Comparison of ENCODE assay signal across 8 cellular contexts in genomic region chr11:74492974-74493815, GRCh38. TPM values are rescaled to one million over a fixed set of nuclear protein-coding genes. Genes with fewer than 3 reads are reported as not detected.
DNase-seq lines count a peak whose midpoint lies in the region; ATAC-seq and TF ChIP-seq lines count a peak whose summit lies in the region.

Gene LIPT2 (minus strand): TSS chr11:74493724. CDS start chr11:74493703, 21 bp downstream.

- H3K4me3 Mint-ChIP-seq in activated B cell treated with CpG ODN at 0.5 μM for 24 hours, result peak within 1 kb of the TSS; percentile 85

- 0 to 1% (median 1%) methylated on average over 45 to 97 of the region's 97 CpGs for whole genome bisulfite sequencing in spleen, 5 donors

- H3K36me3 ChIP-seq in spleen, result peaks cover 0 to 8% (median 0%) of the 10 kb centered on the region in 6 donors

- CTCF ChIA-PET in activated B cell treated with CpG ODN at 0.5 μM for 24 hours (lab: Charles Lee), result interaction anchor here (0.6 to 1.8 kb wide), 7 partner anchors 40 to 645 kb away, joined by 3 to 7 read pairs (median 3); partner anchors contain the start of gene PGM2L1

- peaks cover 0 to 30% (median 15%) of the 10 kb centered on the region in 6 donors for H3K4me1 ChIP-seq in spleen

- peak within 1 kb of the TSS; percentile 88 to 100 (median 99) for H3K27ac ChIP-seq in spleen

- DNase-seq in AG08396 (ENCODE audit: low spot score) (peak; percentile 94), NCI-H2227 treated with DMSO at 0.1 percent for 48 hours (lab: John Stamatoyannopoulos, UW) (peak; percentile 94), activated B cell treated with CpG ODN at 0.5 μM for 24 hours (peak; percentile 94), iris pigment epithelial cell (ENCODE audit: low read depth) (peak; percentile 99), spleen (peak; percentile 100)
- DNase-seq in central memory CD4-positive, alpha-beta T cell, result peak; percentile 97

- no peaks in the 10 kb centered on the region for H3K27me3 ChIP-seq in spleen (replicated peaks in 1 of 7)

- H3K9me3 ChIP-seq in spleen, result peaks cover 0 to 11% (median 0%) of the 10 kb centered on the region in 8 donors

- TF ChIP-seq POLR2A in GM18951 (IDR thresholded peaks at IDR 0.05; ENCODE audit: extremely low read depth, insufficient read depth, insufficient read length), result peak; percentile 85
- TF ChIP-seq POLR2A in spleen (IDR thresholded peaks at IDR 0.05), result peak in 2 of 3 donors; percentile 38 to 77

- H3K36me3 Mint-ChIP-seq in activated B cell treated with CpG ODN at 0.5 μM for 24 hours (ENCODE audit: low read depth), result peaks cover 11% of the 10 kb centered on the region

- POLR2A ChIA-PET in activated B cell treated with CpG ODN at 0.5 μM for 24 hours (lab: Charles Lee), result interaction anchor here (0.6 to 2.2 kb wide), 17 partner anchors 12 to 846 kb away, joined by 3 to 22 read pairs (median 4); partner anchors contain the start of genes C2CD3, PGM2L1, POLD3 and PPME1

- TF ChIP-seq CTCF in activated B cell treated with CpG ODN at 0.5 μM for 24 hours (IDR thresholded peaks at IDR 0.05) (no peak), spleen (IDR thresholded peaks at IDR 0.05 in 8 of 11, conservative IDR thresholded peaks at IDR 0.05 in 3 of 11) (peak in 5 of 11 experiments; percentile 13 to 44 (median 26))

- H3K27me3 Mint-ChIP-seq in activated B cell treated with CpG ODN at 0.5 μM for 24 hours, result no peaks in the 10 kb centered on the region

- H3K9me3 Mint-ChIP-seq in activated B cell treated with CpG ODN at 0.5 μM for 24 hours, result peaks cover 4% of the 10 kb centered on the region

- in situ Hi-C loops in GM18951 (cut with MboI; ENCODE audit: low sequenced_read_pairs, unreplicated experiment), result no loop called here

- intact Hi-C loops in activated B cell treated with CpG ODN at 0.5 μM for 24 hours (cut with micrococcal nuclease) (loop anchor here (1.0 to 5.0 kb wide), 7 partner anchors 40 to 706 kb away; partner anchors contain the start of genes MRPL48, NEU3, PGM2L1 and POLD3), spleen (cut with DNase I; ENCODE audit: low total_unique reads) (no loop called here)

- H3K4me1 Mint-ChIP-seq in activated B cell treated with CpG ODN at 0.5 μM for 24 hours, result peaks cover 19% of the 10 kb centered on the region

- H3K4me3 ChIP-seq in spleen, result peak within 1 kb of the TSS; percentile 64 to 95 (median 86)

- H3K27ac Mint-ChIP-seq in activated B cell treated with CpG ODN at 0.5 μM for 24 hours, result peak within 1 kb of the TSS; percentile 85

- ATAC-seq in HG03175 (IDR thresholded peaks at IDR 0.05; ENCODE audit: unreplicated experiment) (peak; percentile 97), activated B cell treated with CpG ODN at 0.5 μM for 24 hours (ENCODE audit: low read depth) (peak; percentile 95)

RNA-seq across cellular contexts. Expression of gene LIPT2, which starts in this region (rescaled TPM):
- total RNA-seq in activated B cell treated with CpG ODN at 0.5 μM for 24 hours, result 4.1 and 5.4 TPM in 2 replicates
- 1 to 10 TPM; 2.3 to 9.1 (median 4.6) TPM for total RNA-seq in spleen
- polyA plus RNA-seq in spleen, result 1 to 10 TPM; 2.0 to 3.3 (median 2.1) TPM

Comparison
In these comparisons a context has a peak if more than half of its experiments do, and no peak if none do; other contexts are left out.
1. Peak in every context shown above with its lines: DNase-seq, ATAC-seq, H3K4me3 ChIP-seq and H3K27ac ChIP-seq.